In genomic region chr4:187333151-187333550, GRCh38 we compare ENCODE assay signal across 16 cellular contexts.
"Had no signal": no experiment of that assay in that cellular context is flagged by ENCODE, and none has a peak within 500 bp of the region (broad histone marks: within the 10 kb centered on the region; RNA-seq: fewer than 3 reads in every experiment).

No MANE protein-coding gene starts in this region.

- H3K9me3 ChIP-seq: thyroid gland, uterus had no signal

- H3K9me3 Mint-ChIP-seq: nephron had no signal

- DNase-seq: activated naive CD4-positive, alpha-beta T cell; activated T-cell treated with anti-CD3 and anti-CD28 coated beads for 4 hours; aorta; dorsolateral prefrontal cortex; hypothalamus; left ventricle myocardium inferior; nucleus accumbens; posterior cingulate gyrus; retina; stimulated activated CD4-positive, alpha-beta T cell treated with anti-CD3 and anti-CD28 coated beads, Interleukin-2, amount 100 ng/mL, for 48 hours; stimulated activated naive B cell treated with anti-CD40 and anti-IgM and Interleukin-4, amounts not matched to agents 10 μg/mL and 1 μg/mL and 100 μg/mL, for 72 hours; thyroid gland; uterus had no signal

- H3K27me3 Mint-ChIP-seq: memory B cell; stimulated activated naive B cell treated with anti-CD40 and anti-IgM and Interleukin-4, amounts not matched to agents 10 μg/mL and 1 μg/mL and 100 μg/mL, for 72 hours had no signal

- H3K27ac Mint-ChIP-seq: memory B cell; nephron; stimulated activated naive B cell treated with anti-CD40 and anti-IgM and Interleukin-4, amounts not matched to agents 10 μg/mL and 1 μg/mL and 100 μg/mL, for 72 hours had no signal

- H3K36me3 ChIP-seq: left ventricle myocardium inferior, thyroid gland, uterus had no signal

- H3K4me3 ChIP-seq: dorsolateral prefrontal cortex, left ventricle myocardium inferior, thyroid gland, uterus had no signal

- ATAC-seq: activated CD4-positive, CD25-positive, alpha-beta regulatory T cell treated with anti-CD3 and anti-CD28 coated beads, Interleukin-2, amount 50 U/mL, for 24 hours; stimulated activated naive B cell treated with anti-CD40 and anti-IgM and Interleukin-4, amounts not matched to agents 10 μg/mL and 1 μg/mL and 100 μg/mL, for 72 hours had no signal

- H3K27me3 ChIP-seq: dorsolateral prefrontal cortex, thyroid gland, uterus had no signal

- H3K4me3 Mint-ChIP-seq: memory B cell; nephron; stimulated activated naive B cell treated with anti-CD40 and anti-IgM and Interleukin-4, amounts not matched to agents 10 μg/mL and 1 μg/mL and 100 μg/mL, for 72 hours had no signal

- H3K4me1 Mint-ChIP-seq: memory B cell; nephron; stimulated activated naive B cell treated with anti-CD40 and anti-IgM and Interleukin-4, amounts not matched to agents 10 μg/mL and 1 μg/mL and 100 μg/mL, for 72 hours had no signal

- H3K27ac ChIP-seq: dorsolateral prefrontal cortex, left ventricle myocardium inferior, thyroid gland, uterus had no signal

- H3K4me1 ChIP-seq: left ventricle myocardium inferior, thyroid gland, uterus had no signal

- H3K36me3 Mint-ChIP-seq: memory B cell; stimulated activated naive B cell treated with anti-CD40 and anti-IgM and Interleukin-4, amounts not matched to agents 10 μg/mL and 1 μg/mL and 100 μg/mL, for 72 hours had no signal
